In the genomic region with DNA sequence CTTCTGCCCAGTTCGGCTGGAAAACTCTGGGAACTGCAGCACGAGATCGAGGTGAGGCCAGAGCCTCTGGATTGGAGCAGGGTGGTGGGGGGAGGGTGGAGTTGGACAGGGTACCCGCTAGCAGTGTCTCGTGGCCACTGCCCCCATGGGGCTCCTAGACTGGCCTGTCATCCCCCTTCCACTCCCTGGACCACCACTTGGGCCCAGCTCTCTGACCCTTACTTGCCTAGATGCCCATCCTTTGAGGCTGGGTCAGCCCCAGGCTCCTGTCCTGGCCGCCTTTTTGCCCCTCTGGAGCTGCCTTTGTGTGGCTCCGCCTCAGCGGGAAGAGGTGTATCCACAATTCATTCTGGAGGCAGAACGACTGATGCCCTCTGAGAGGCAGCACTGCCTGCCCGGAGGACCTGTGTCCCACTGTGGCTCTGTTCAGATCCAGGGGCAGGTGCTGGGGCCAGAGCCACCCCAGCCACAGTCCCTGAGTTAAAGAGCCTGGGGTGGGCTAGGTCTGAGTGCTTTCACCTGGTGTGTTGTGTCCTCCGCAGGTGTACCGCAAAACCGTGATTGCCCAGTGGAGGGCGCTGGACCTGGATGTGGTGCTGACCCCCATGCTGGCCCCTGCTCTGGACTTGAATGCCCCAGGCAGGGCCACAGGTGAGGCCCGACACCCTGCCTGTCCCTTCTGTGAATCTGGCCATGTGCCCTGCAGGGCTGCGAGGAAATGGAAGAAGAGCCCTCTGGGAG, we compare ENCODE assay signal across 11 cellular contexts.
DNase-seq lines count a peak whose midpoint lies in the region; ATAC-seq and TF ChIP-seq lines count a peak whose summit lies in the region.
"Had no signal": no experiment of that assay in that cellular context is flagged by ENCODE, and none has a peak within 500 bp of the region (broad histone marks: within the 10 kb centered on the region; RNA-seq: fewer than 3 reads in every experiment).

No MANE protein-coding gene starts in this region.

- H3K27me3 ChIP-seq in neutrophil, result no peaks in the 10 kb centered on the region

- no peak overlapping the region for H3K27ac ChIP-seq in neutrophil

- peak; percentile 42 for TF ChIP-seq CTCF in LNCaP clone FGC (IDR thresholded peaks at IDR 0.05; ENCODE audit: control insufficient read depth, extremely low read depth, insufficient read depth)
- peak; percentile 40 for TF ChIP-seq CTCF in choroid plexus epithelial cell (conservative IDR thresholded peaks at IDR 0.05; ENCODE audit: low read depth, low read length)
- TF ChIP-seq CTCF in neutrophil (IDR thresholded peaks at IDR 0.05), result peak; percentile 31

- H3K36me3 ChIP-seq in neutrophil, result peaks cover 17% of the 10 kb centered on the region

- H3K9me3 ChIP-seq in neutrophil, result no peaks in the 10 kb centered on the region

- DNase-seq in activated T-cell treated with anti-CD3 and anti-CD28 coated beads for 48 hours (ENCODE audit: low read depth) (peak; percentile 8), activated T-cell treated with anti-CD3 and anti-CD28 coated beads for 4 hours (no peak), LNCaP clone FGC (ENCODE audit: low read depth) (no peak), choroid plexus epithelial cell (ENCODE audit: low read depth) (no peak), NCI-H146 treated with DMSO at 0.1 percent for 48 hours (lab: John Stamatoyannopoulos, UW; ENCODE audit: unreplicated experiment) (no peak), NCI-H1417 treated with DMSO at 0.1 percent for 48 hours (lab: John Stamatoyannopoulos, UW) (no peak)
- DNase-seq: activated B cell treated with CpG ODN at 0.5 μM for 24 hours; central memory CD4-positive, alpha-beta T cell; KBM-7 had no signal

- H3K4me3 ChIP-seq in LNCaP clone FGC (ENCODE audit: low read depth, low read length) (no peak overlapping the region), choroid plexus epithelial cell (ENCODE audit: low read depth, low read length) (no peak overlapping the region), neutrophil (ENCODE audit: low read depth in 1 of 2, low read length in 1 of 2) (no peak overlapping the region)

- no peak for ATAC-seq in GM19351 (IDR thresholded peaks at IDR 0.05; ENCODE audit: unreplicated experiment)

- no peaks in the 10 kb centered on the region for H3K4me1 ChIP-seq in neutrophil (ENCODE audit: control insufficient read depth in 1 of 2, insufficient read depth in 1 of 2, low read depth in 1 of 2, low read length in 1 of 2)
